1 cellular context compared by ENCODE assay signal in genomic region chr22:45272498-45272897, GRCh38.
TF ChIP-seq lines count a peak whose summit lies in the region.

No MANE protein-coding gene starts in this region.

TF ChIP-seq in HepG2, 621 proteins besides CTCF, POLR2A, EP300 and RAD21 (continued from another document and continues in another):
- TF ChIP-seq KIAA2018 (CRISPR knock-in tag; IDR thresholded peaks at IDR 0.05; ENCODE audit: borderline replicate concordance): no peak
- TF ChIP-seq GRHL1 (CRISPR knock-in tag; conservative IDR thresholded peaks at IDR 0.05): no peak
- no peak for TF ChIP-seq ZNF496 (CRISPR knock-in tag; IDR thresholded peaks at IDR 0.05; ENCODE audit: insufficient replicate concordance)
- TF ChIP-seq POLR2AphosphoS5 (IDR thresholded peaks at IDR 0.05; ENCODE audit: low read depth, low read length): peak; percentile 47
- TF ChIP-seq ZNF512 (CRISPR knock-in tag; IDR thresholded peaks at IDR 0.05): no peak
- TF ChIP-seq ZNF317 (CRISPR knock-in tag; IDR thresholded peaks at IDR 0.05): no peak
- no peak for TF ChIP-seq MEIS2 (CRISPR knock-in tag; IDR thresholded peaks at IDR 0.05)
- no peak for TF ChIP-seq SOX13 (IDR thresholded peaks at IDR 0.05)
- TF ChIP-seq SOX13 (CRISPR knock-in tag; conservative IDR thresholded peaks at IDR 0.05 in 1 of 2, IDR thresholded peaks at IDR 0.05 in 1 of 2): peak in 1 of 2 experiments; percentile 37; a peak in 1 of 4 replicates
- TF ChIP-seq SAFB2 (CRISPR knock-in tag; IDR thresholded peaks at IDR 0.05; ENCODE audit: borderline replicate concordance, low read depth): no peak
- TF ChIP-seq ATF2 (CRISPR knock-in tag; IDR thresholded peaks at IDR 0.05): no peak
- TF ChIP-seq ZNF263 (CRISPR knock-in tag; IDR thresholded peaks at IDR 0.05): peak; percentile 70
- no peak for TF ChIP-seq SUZ12 (IDR thresholded peaks at IDR 0.05; ENCODE audit: low read depth, low read length)
- no peak for TF ChIP-seq ZNF468 (CRISPR knock-in tag; IDR thresholded peaks at IDR 0.05)
- TF ChIP-seq ZBTB40 (IDR thresholded peaks at IDR 0.05): no peak
- no peak for TF ChIP-seq ZBTB40 (CRISPR knock-in tag; IDR thresholded peaks at IDR 0.05)
- no peak for TF ChIP-seq ZNF646 (CRISPR knock-in tag; IDR thresholded peaks at IDR 0.05)
- TF ChIP-seq ZNF547 (CRISPR knock-in tag; IDR thresholded peaks at IDR 0.05): no peak
